Comparison of ENCODE assay signal across 9 cellular contexts in genomic region chr1:20483098-20483832, GRCh38. TPM values are rescaled to one million over a fixed set of nuclear protein-coding genes. Genes with fewer than 3 reads are reported as not detected.
DNase-seq lines count a peak whose midpoint lies in the region; ATAC-seq and TF ChIP-seq lines count a peak whose summit lies in the region.
"Had no signal": no experiment of that assay in that cellular context is flagged by ENCODE, and none has a peak within 500 bp of the region (broad histone marks: within the 10 kb centered on the region; RNA-seq: fewer than 3 reads in every experiment).

No MANE protein-coding gene starts in this region.

- H2AFZ ChIP-seq in neuron (ENCODE audit: low read depth, low read length), result no peak overlapping the region

- peaks cover 24% of the 10 kb centered on the region for H3K4me1 ChIP-seq in CD4-positive, alpha-beta memory T cell (ENCODE audit: insufficient read depth, low read length)
- H3K4me1 ChIP-seq in neuron (ENCODE audit: insufficient read depth, low read length) (peaks cover 35% of the 10 kb centered on the region), testis (peaks cover 11% of the 10 kb centered on the region)

- peaks cover 11 to 22% (median 16%) of the 10 kb centered on the region in 4 donors for H3K4me1 Mint-ChIP-seq in CD4-positive, alpha-beta memory T cell

- TF ChIP-seq POLR2A in testis (IDR thresholded peaks at IDR 0.05), result no peak

- 34 to 41% methylated on average over 16 of the region's 16 CpGs for WGBS in testis, 2 donors

- no peak overlapping the region for H3K27ac Mint-ChIP-seq in CD4-positive, alpha-beta memory T cell

- DNase-seq in CD4-positive, alpha-beta memory T cell, result no peak
- DNase-seq in RWPE1 (ENCODE audit: low spot score) (no peak), fibroblast of mammary gland (ENCODE audit: low read depth) (no peak), NCI-H2081 treated with DMSO at 0.1 percent for 48 hours (lab: John Stamatoyannopoulos, UW) (no peak), HEK293T (ENCODE audit: extremely low spot score) (no peak), testis (no peak)
- DNase-seq: Karpas-422 had no signal

- TF ChIP-seq CTCF in RWPE1 (conservative IDR thresholded peaks at IDR 0.05; ENCODE audit: low read depth) (no peak), fibroblast of mammary gland (conservative IDR thresholded peaks at IDR 0.05; ENCODE audit: control insufficient read depth, insufficient read depth, low read depth, low read length) (no peak), testis (IDR thresholded peaks at IDR 0.05) (no peak)

- peaks cover 27 to 40% of the 10 kb centered on the region in 2 donors for H3K27me3 Mint-ChIP-seq in CD4-positive, alpha-beta memory T cell

- no peak overlapping the region for H3K27ac ChIP-seq in CD4-positive, alpha-beta memory T cell (ENCODE audit: low read depth, low read length)
- H3K27ac ChIP-seq in RWPE1 (peak overlapping the region; percentile 88), testis (no peak overlapping the region)

- no peaks in the 10 kb centered on the region for H3K36me3 ChIP-seq in CD4-positive, alpha-beta memory T cell (ENCODE audit: insufficient read depth, low read length)
- H3K36me3 ChIP-seq in neuron (ENCODE audit: insufficient read depth, low read length) (no peaks in the 10 kb centered on the region), testis (ENCODE audit: low read depth, missing control alignments) (no peaks in the 10 kb centered on the region)

- H3K27me3 ChIP-seq in CD4-positive, alpha-beta memory T cell (ENCODE audit: insufficient read depth, low read length), result peaks cover 19% of the 10 kb centered on the region
- H3K27me3 ChIP-seq in neuron (ENCODE audit: insufficient read depth, low read length) (no peaks in the 10 kb centered on the region), testis (no peaks in the 10 kb centered on the region)

- no peak for ATAC-seq in GM21526 (IDR thresholded peaks at IDR 0.05; ENCODE audit: low FRiP score, unreplicated experiment)

- H3K9me3 Mint-ChIP-seq in CD4-positive, alpha-beta memory T cell, result no peaks in the 10 kb centered on the region

- H3K36me3 Mint-ChIP-seq in CD4-positive, alpha-beta memory T cell, result no peaks in the 10 kb centered on the region

- POLR2A ChIA-PET in CD4-positive, alpha-beta memory T cell (lab: Charles Lee; ENCODE audit: partially characterized antibody), result interaction anchor here (2.5 kb wide), 1 partner anchor 25 kb away, joined by 12 read pairs; the partner anchor contains the start of gene MUL1
- POLR2A ChIA-PET in RWPE1 (lab: Yijun Ruan, JAX; ENCODE audit: low non-redundant PET), result no interaction called here
- POLR2A ChIA-PET in HEK293T (lab: Yijun Ruan, JAX), result no interaction called here

- intact Hi-C loops in CD4-positive, alpha-beta memory T cell (cut with micrococcal nuclease), result no loop called here
- intact Hi-C loops in testis (cut with DNase I; ENCODE audit: low total_unique reads), result no loop called here

- H3K4me3 ChIP-seq in CD4-positive, alpha-beta memory T cell (ENCODE audit: low read length in 2 of 2), result no peak overlapping the region
- H3K4me3 ChIP-seq in fibroblast of mammary gland (ENCODE audit: control insufficient read depth, low read depth, low read length), result peak overlapping the region; percentile 85
- H3K4me3 ChIP-seq in neuron (ENCODE audit: low read length), result peak overlapping the region; percentile 60
- peak overlapping the region in 1 of 2 donors; percentile 70 for H3K4me3 ChIP-seq in testis

- H3K9me3 ChIP-seq in CD4-positive, alpha-beta memory T cell (ENCODE audit: control insufficient read depth in 1 of 2, low read length in 2 of 2), result no peaks in the 10 kb centered on the region
- H3K9me3 ChIP-seq in neuron (ENCODE audit: low read length) (no peaks in the 10 kb centered on the region), testis (no peaks in the 10 kb centered on the region)

- CTCF ChIA-PET in CD4-positive, alpha-beta memory T cell (lab: Charles Lee; ENCODE audit: partially characterized antibody), result interaction anchor here (0.7 to 2.5 kb wide), 3 partner anchors 9 to 121 kb away, joined by 3 to 10 read pairs (median 7); no protein-coding TSS in a partner anchor
- CTCF ChIA-PET in RWPE1 (lab: Yijun Ruan, JAX) (interaction anchor here (0.6 to 1.8 kb wide), 7 partner anchors 11 to 553 kb away, joined by 3 to 7 read pairs (median 4); no protein-coding TSS in a partner anchor), HEK293T (lab: Yijun Ruan, JAX) (no interaction called here)

- peak overlapping the region in 7 of 8 donors; percentile 35 to 81 (median 76) for H3K4me3 Mint-ChIP-seq in CD4-positive, alpha-beta memory T cell

TF ChIP-seq in HEK293T, 16 proteins besides CTCF, POLR2A, EP300 and RAD21:
- TF ChIP-seq BHLHE40 (IDR thresholded peaks at IDR 0.05; ENCODE audit: borderline replicate concordance) (no peak), TARDBP (IDR thresholded peaks at IDR 0.05) (no peak), HDGF (IDR thresholded peaks at IDR 0.05; ENCODE audit: borderline replicate concordance) (no peak), ARNT (IDR thresholded peaks at IDR 0.05) (no peak), FOXA1 (IDR thresholded peaks at IDR 0.05) (no peak), ELF4 (IDR thresholded peaks at IDR 0.05) (no peak), PKNOX1 (IDR thresholded peaks at IDR 0.05) (no peak), SP1 (IDR thresholded peaks at IDR 0.05) (no peak), L3MBTL2 (conservative IDR thresholded peaks at IDR 0.05) (no peak), CTBP1 (IDR thresholded peaks at IDR 0.05; ENCODE audit: borderline replicate concordance) (no peak)
TF ChIP-seq in HEK293T: peak in this region for 0.

RNA-seq across cellular contexts. Expression of gene CAMK2N1, which starts 2.7 kb away (rescaled TPM):
- 1 to 10 TPM; 5.5 to 6.5 TPM for total RNA-seq in CD4-positive, alpha-beta memory T cell
- under 1 TPM; 0.32 to 0.84 TPM for polyA plus RNA-seq in CD4-positive, alpha-beta memory T cell
- 1 to 10 TPM; 7.8 to 9.5 TPM for total RNA-seq in testis
- 12.3 TPM for polyA plus RNA-seq in testis (ENCODE audit: insufficient read depth, low read depth, low replicate concordance)

RNA-seq across cellular contexts. Expression of gene MUL1, which starts 24.7 kb away (rescaled TPM):
- 10 to 100 TPM; 21.4 to 22.2 TPM for total RNA-seq in CD4-positive, alpha-beta memory T cell
- 10 to 100 TPM; 30.4 to 44.4 TPM for polyA plus RNA-seq in CD4-positive, alpha-beta memory T cell
- 10 to 100 TPM; 22.4 to 32.0 TPM for total RNA-seq in testis
- 28.9 TPM for polyA plus RNA-seq in testis (ENCODE audit: insufficient read depth, low read depth, low replicate concordance)

Comparison
In these comparisons a context has a peak if more than half of its experiments do, and no peak if none do; other contexts are left out.
1. H3K4me3 ChIP-seq: peak in fibroblast of mammary gland (single experiment) and neuron (single experiment); none in CD4-positive, alpha-beta memory T cell (0 of 2).